ENCODE assay signal across 24 cellular contexts in the genomic region with DNA sequence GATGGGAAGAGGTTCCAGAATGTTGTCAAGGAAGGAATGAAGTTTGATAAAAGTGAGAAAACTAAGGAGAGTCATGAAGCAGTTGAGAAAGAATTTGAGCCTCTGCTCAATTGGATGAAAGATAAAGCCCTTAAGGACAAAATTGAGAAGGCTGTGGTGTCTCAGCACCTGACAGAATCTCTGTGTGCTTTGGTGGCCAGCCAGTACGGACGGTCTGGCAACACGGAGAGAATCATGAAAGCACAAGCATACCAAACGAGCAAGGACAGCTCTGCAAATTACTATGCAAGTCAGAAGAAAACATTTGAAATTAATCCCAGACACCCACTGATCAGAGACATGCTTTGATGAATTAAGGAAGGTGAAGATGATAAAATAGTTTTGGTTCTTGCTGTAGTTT.
DNase-seq lines count a peak whose midpoint lies in the region; ATAC-seq, FAIRE-seq and TF ChIP-seq lines count a peak whose summit lies in the region.
"Had no signal": no experiment of that assay in that cellular context is flagged by ENCODE, and none has a peak within 500 bp of the region (broad histone marks: within the 10 kb centered on the region; RNA-seq: fewer than 3 reads in every experiment).

No MANE protein-coding gene starts in this region.

- TF ChIP-seq CTCF in H1 (IDR thresholded peaks at IDR 0.05; ENCODE audit: control extremely low read depth in 1 of 3, insufficient read depth in 1 of 3, low read depth in 1 of 3, low read length in 3 of 3) (no peak), fibroblast of the aortic adventitia (IDR thresholded peaks at IDR 0.05; ENCODE audit: insufficient read depth, low read length) (no peak), prostate gland (IDR thresholded peaks at IDR 0.05) (no peak)

- no peak overlapping the region for H2AK5ac ChIP-seq in H1 (ENCODE audit: low read depth, low read length)

- CTCF ChIA-PET in H1 (lab: Charles Lee; ENCODE audit: partially characterized antibody), result no interaction called here

- POLR2A ChIA-PET in H1 (lab: Charles Lee; ENCODE audit: partially characterized antibody), result interaction anchor here (0.9 kb wide), 1 partner anchor 12 kb away, joined by 3 read pairs; no protein-coding TSS in a partner anchor

- H3K79me2 ChIP-seq in GM23248 (ENCODE audit: insufficient read depth), result no peaks in the 10 kb centered on the region
- no peaks in the 10 kb centered on the region for H3K79me2 ChIP-seq in H1 (ENCODE audit: control insufficient read depth in 1 of 2, insufficient read depth in 2 of 2, low read length in 2 of 2)

- no peak overlapping the region for H3K27ac ChIP-seq in GM23248
- H3K27ac ChIP-seq in H1 (ENCODE audit: low read depth, low read length), result no peak overlapping the region
- H3K27ac ChIP-seq in prostate gland, result no peak overlapping the region
- H3K27ac ChIP-seq: 22Rv1; BLaER1 treated with 17β-estradiol and CSF1 and Interleukin-3, amounts not matched to agents 10 nM and 100 nM had no signal

- no peaks in the 10 kb centered on the region for H3K9me2 ChIP-seq in GM23248 (ENCODE audit: insufficient read depth)

- no peak for TF ChIP-seq RAD21 in H1 (IDR thresholded peaks at IDR 0.05 in 1 of 2, conservative IDR thresholded peaks at IDR 0.05 in 1 of 2; ENCODE audit: low read depth in 2 of 2, low read length in 2 of 2)

- no peak for ATAC-seq in GM21786 (IDR thresholded peaks at IDR 0.05; ENCODE audit: unreplicated experiment)
- ATAC-seq: GM12878, HCT116 had no signal

- H4K5ac ChIP-seq in H1 (ENCODE audit: insufficient read length, low read depth, low read length), result no peak overlapping the region

- TF ChIP-seq POLR2A in H1 (IDR thresholded peaks at IDR 0.05; ENCODE audit: control extremely low read depth in 1 of 2, low read depth in 2 of 2, low read length in 2 of 2), result no peak
- no peak for TF ChIP-seq POLR2A in prostate gland (IDR thresholded peaks at IDR 0.05)

- H3K9ac ChIP-seq in GM23248 (no peak overlapping the region), H1 (replicated peaks in 1 of 4; ENCODE audit: extremely low read depth in 1 of 4, low read depth in 3 of 4, low read length in 3 of 4) (no peak overlapping the region)
- H3K9ac ChIP-seq: BLaER1 treated with 17β-estradiol and CSF1 and Interleukin-3, amounts not matched to agents 10 nM and 100 nM had no signal

- H2AFZ ChIP-seq in GM23248 (peak overlapping the region; percentile 46), H1 (ENCODE audit: low read length) (no peak overlapping the region)

- H3K36me3 ChIP-seq in GM23248 (ENCODE audit: low read depth) (no peaks in the 10 kb centered on the region), H1 (ENCODE audit: control insufficient read depth in 2 of 4, insufficient read depth in 4 of 4, low read length in 3 of 4) (no peaks in the 10 kb centered on the region; a peak in 1 of 8 replicates), prostate gland (no peaks in the 10 kb centered on the region), MG63 (no peaks in the 10 kb centered on the region)
- H3K36me3 ChIP-seq: BE2C; BLaER1 treated with 17β-estradiol and CSF1 and Interleukin-3, amounts not matched to agents 10 nM and 100 nM had no signal

- H3K18ac ChIP-seq in H1 (ENCODE audit: extremely low read depth, low read length), result no peak overlapping the region

- no peaks in the 10 kb centered on the region for H3K27me3 ChIP-seq in GM23248 (replicated peaks; ENCODE audit: insufficient read depth)
- H3K27me3 ChIP-seq in H1 (replicated peaks in 1 of 4; ENCODE audit: control insufficient read depth in 3 of 4, extremely low read depth in 1 of 4, insufficient read depth in 3 of 4, low read length in 3 of 4), result no peaks in the 10 kb centered on the region
- H3K27me3 ChIP-seq in prostate gland (replicated peaks; ENCODE audit: insufficient read depth), result no peaks in the 10 kb centered on the region
- H3K27me3 ChIP-seq in MG63, result no peaks in the 10 kb centered on the region
- H3K27me3 ChIP-seq: BE2C; BLaER1 treated with 17β-estradiol and CSF1 and Interleukin-3, amounts not matched to agents 10 nM and 100 nM had no signal

- DNase-seq in GM23248, result no peak
- no peak for DNase-seq in H1 (ENCODE audit: low read depth in 1 of 2, low spot score in 2 of 2)
- DNase-seq in fibroblast of the aortic adventitia (ENCODE audit: low read depth), result peak; percentile 14
- peak; percentile 23 for DNase-seq in prostate gland (ENCODE audit: low spot score)
- DNase-seq in ACHN, result no peak
- no peak for DNase-seq in MG63
- no peak for DNase-seq in effector CD8-positive, alpha-beta T cell (lab: John Stamatoyannopoulos, UW)
- DNase-seq: AML-193; BE2C; CD4-positive, alpha-beta T cell; CD8-positive, alpha-beta memory T cell; DMS 273 treated with DMSO at 0.1 percent for 48 hours; DMS79; EL; GDM1; H9 had no signal

- no peaks in the 10 kb centered on the region for H3K23me2 ChIP-seq in H1 (ENCODE audit: low read depth, low read length)

- H2BK5ac ChIP-seq in H1 (ENCODE audit: low read depth, low read length), result no peak overlapping the region

- H3K79me1 ChIP-seq in H1 (ENCODE audit: low read depth, low read length), result no peaks in the 10 kb centered on the region

- H2BK15ac ChIP-seq in H1 (ENCODE audit: low read length), result no peak overlapping the region

- no peak overlapping the region for H3K4ac ChIP-seq in H1 (replicated peaks; ENCODE audit: insufficient read length, low read depth, low read length)

- H2BK120ac ChIP-seq in H1 (replicated peaks; ENCODE audit: low read depth, low read length), result no peak overlapping the region

- no peak overlapping the region for H3K23ac ChIP-seq in H1 (ENCODE audit: insufficient read length)

- no peak overlapping the region for H3K14ac ChIP-seq in H1 (ENCODE audit: insufficient read length)

- H3K4me1 ChIP-seq in GM23248 (ENCODE audit: insufficient read depth) (no peaks in the 10 kb centered on the region), H1 (replicated peaks in 1 of 4; ENCODE audit: control insufficient read depth in 3 of 4, insufficient read depth in 4 of 4, low read length in 3 of 4) (peaks cover 3 to 9% (median 6%) of the 10 kb centered on the region in 4 experiments; a peak in 5 of 7 replicates), prostate gland (replicated peaks) (no peaks in the 10 kb centered on the region)
- H3K4me1 ChIP-seq: BE2C had no signal

- no peak overlapping the region for H4K91ac ChIP-seq in H1 (replicated peaks; ENCODE audit: insufficient read length, low read length)

- no peaks in the 10 kb centered on the region for H4K20me1 ChIP-seq in GM23248 (ENCODE audit: insufficient read depth)
- no peaks in the 10 kb centered on the region for H4K20me1 ChIP-seq in H1 (replicated peaks in 1 of 2; ENCODE audit: control insufficient read depth in 1 of 2, insufficient read depth in 2 of 2, low read length in 2 of 2)
- H4K20me1 ChIP-seq: BLaER1 treated with 17β-estradiol and CSF1 and Interleukin-3, amounts not matched to agents 10 nM and 100 nM had no signal

- H3K4me3 ChIP-seq in GM23248 (no peak overlapping the region), H1 (ENCODE audit: extremely low read depth in 1 of 4, insufficient read depth in 2 of 4, low read depth in 3 of 4, low read length in 4 of 4) (no peak overlapping the region), fibroblast of the aortic adventitia (ENCODE audit: low read depth, low read length) (no peak overlapping the region), prostate gland (no peak overlapping the region), MG63 (no peak overlapping the region)
- H3K4me3 ChIP-seq: BLaER1 treated with 17β-estradiol and CSF1 and Interleukin-3, amounts not matched to agents 10 nM and 100 nM; GM12878 had no signal

- H3K9me3 ChIP-seq in GM23248 (ENCODE audit: low read depth) (no peaks in the 10 kb centered on the region), H1 (ENCODE audit: insufficient read depth in 2 of 2, low read depth in 1 of 2, low read length in 1 of 2) (no peaks in the 10 kb centered on the region), prostate gland (no peaks in the 10 kb centered on the region), MG63 (peaks cover 2% of the 10 kb centered on the region)
- H3K9me3 ChIP-seq: BE2C had no signal

- 47 to 48% methylated on average over 4 of the region's 4 CpGs for WGBS in GM23248 (ENCODE audit: low coverage in 1 of 2, low lambda C conversion rate in 2 of 2, missing lambda C conversion rate in 2 of 2), 2 experiments
- WGBS in H1 (ENCODE audit: extremely low coverage in 1 of 2, insufficient coverage in 1 of 2, insufficient read length in 1 of 2, insufficient replicate concordance in 2 of 2, low coverage in 1 of 2, low lambda C conversion rate in 2 of 2, missing lambda C conversion rate in 1 of 2), 2 experiments, result 89% methylated on average over 4 of the region's 4 CpGs; no CpG with 5 or more reads in 1 of the 2 experiments
- 11% methylated on average over 4 of the region's 4 CpGs for WGBS in prostate gland

- in situ Hi-C loops in GM23248 (cut with MboI), result no loop called here
- in situ Hi-C loops in ACHN (cut with HindIII; ENCODE audit: low pct_ligation_motif_present, low pct_unique_long_range_greater_than_20kb, low sequenced_read_pairs), result no loop called here

- H2BK20ac ChIP-seq in H1 (ENCODE audit: low read length), result 0 out of 2 replicates have a peak overlapping the region, but pooled peaks have one; percentile 35

- TF ChIP-seq EP300 in H1 (IDR thresholded peaks at IDR 0.05; ENCODE audit: borderline replicate concordance in 1 of 2, low read depth in 2 of 2, low read length in 2 of 2), result no peak

- H3K4me2 ChIP-seq in GM23248 (ENCODE audit: unreplicated experiment), result no peak overlapping the region
- no peak overlapping the region for H3K4me2 ChIP-seq in H1 (ENCODE audit: insufficient read depth in 1 of 2, low read depth in 2 of 2, low read length in 2 of 2)
- H3K4me2 ChIP-seq: BLaER1 treated with 17β-estradiol and CSF1 and Interleukin-3, amounts not matched to agents 10 nM and 100 nM had no signal

- H2BK12ac ChIP-seq in H1 (ENCODE audit: low read depth, low read length), result no peak overlapping the region

- H4K8ac ChIP-seq in H1 (ENCODE audit: extremely low read depth, insufficient read depth, low read length), result no peak overlapping the region

- no peaks in the 10 kb centered on the region for H3F3A ChIP-seq in GM23248 (ENCODE audit: insufficient read depth)

- intact Hi-C loops in prostate gland (cut with DNase I), result no loop called here

- FAIRE-seq in H1 (lab: Jason Lieb, UNC), result no peak
- FAIRE-seq: A204.1, D721Med, GM19239 had no signal

- H3K56ac ChIP-seq in H1 (replicated peaks; ENCODE audit: insufficient read length, low read depth, low read length), result no peak overlapping the region

TF ChIP-seq in H1, 55 proteins besides CTCF, POLR2A, EP300 and RAD21 (continues in another document):
- TF ChIP-seq, protein P1, sequence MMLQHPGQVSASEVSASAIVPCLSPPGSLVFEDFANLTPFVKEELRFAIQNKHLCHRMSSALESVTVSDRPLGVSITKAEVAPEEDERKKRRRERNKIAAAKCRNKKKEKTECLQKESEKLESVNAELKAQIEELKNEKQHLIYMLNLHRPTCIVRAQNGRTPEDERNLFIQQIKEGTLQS (IDR thresholded peaks at IDR 0.05; ENCODE audit: insufficient read depth, low read depth, low read length), result no peak
- TF ChIP-seq SRF (IDR thresholded peaks at IDR 0.05; ENCODE audit: low read depth, low read length) (no peak), SIX5 (IDR thresholded peaks at IDR 0.05; ENCODE audit: low read depth, low read length) (no peak)
- TF ChIP-seq, protein P2, sequence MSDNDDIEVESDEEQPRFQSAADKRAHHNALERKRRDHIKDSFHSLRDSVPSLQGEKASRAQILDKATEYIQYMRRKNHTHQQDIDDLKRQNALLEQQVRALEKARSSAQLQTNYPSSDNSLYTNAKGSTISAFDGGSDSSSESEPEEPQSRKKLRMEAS (IDR thresholded peaks at IDR 0.05), result no peak

Comparison
In these comparisons a context has a peak if more than half of its experiments do, and no peak if none do; other contexts are left out.
1. DNase-seq: peak in fibroblast of the aortic adventitia (single experiment) and prostate gland (single experiment); none in GM23248 (single experiment), H1 (0 of 2), ACHN (single experiment), MG63 (single experiment) and effector CD8-positive, alpha-beta T cell (single experiment).